Comparison of ENCODE assay signal across 2 cellular contexts in the genomic region with DNA sequence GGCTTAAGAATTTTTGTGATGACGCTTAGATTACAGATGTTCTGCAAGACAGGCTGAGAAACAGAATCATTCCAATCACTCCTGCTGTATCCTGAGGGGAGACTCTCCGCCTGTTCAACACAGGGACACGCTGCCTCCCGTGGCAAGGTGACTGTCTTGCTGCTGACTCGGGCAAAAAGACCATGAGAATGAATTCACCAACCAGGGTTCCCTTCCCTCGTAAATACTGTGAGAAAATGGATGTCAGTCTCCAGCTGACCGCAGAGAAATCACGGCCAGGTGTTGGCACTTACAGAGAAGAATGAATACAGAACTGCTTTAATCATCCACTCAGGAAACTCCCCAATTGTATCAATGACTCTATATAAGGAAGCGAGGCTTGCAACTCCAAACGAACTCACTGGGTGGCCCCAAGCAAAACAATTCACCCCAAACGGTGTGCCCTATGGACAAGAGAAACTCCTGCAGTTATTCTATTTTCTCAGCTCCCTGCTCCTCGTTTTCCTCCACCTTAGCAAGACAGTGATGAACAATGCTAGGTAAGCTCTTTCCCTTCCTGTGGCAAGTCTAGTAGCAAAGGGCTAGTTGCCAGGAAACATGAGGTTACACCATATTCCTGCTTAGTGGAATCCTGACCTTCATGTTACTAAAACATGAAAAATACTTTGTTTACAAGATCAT.
A peak's percentile ranks its signal among the peaks of the same experiment; 100 is the strongest.
TF ChIP-seq lines count a peak whose summit lies in the region.

No MANE protein-coding gene starts in this region.

TF ChIP-seq in IMR-90, 13 proteins besides CTCF, POLR2A, EP300 and RAD21:
- TF ChIP-seq, protein P1, sequence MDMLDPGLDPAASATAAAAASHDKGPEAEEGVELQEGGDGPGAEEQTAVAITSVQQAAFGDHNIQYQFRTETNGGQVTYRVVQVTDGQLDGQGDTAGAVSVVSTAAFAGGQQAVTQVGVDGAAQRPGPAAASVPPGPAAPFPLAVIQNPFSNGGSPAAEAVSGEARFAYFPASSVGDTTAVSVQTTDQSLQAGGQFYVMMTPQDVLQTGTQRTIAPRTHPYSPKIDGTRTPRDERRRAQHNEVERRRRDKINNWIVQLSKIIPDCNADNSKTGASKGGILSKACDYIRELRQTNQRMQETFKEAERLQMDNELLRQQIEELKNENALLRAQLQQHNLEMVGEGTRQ (IDR thresholded peaks at IDR 0.05; ENCODE audit: low read depth, low read length) = no peak
- no peak for TF ChIP-seq SMC3 (IDR thresholded peaks at IDR 0.05; ENCODE audit: low read depth, low read length)
- TF ChIP-seq RCOR1 (IDR thresholded peaks at IDR 0.05; ENCODE audit: insufficient replicate concordance, low read length) = no peak
- no peak for TF ChIP-seq MAZ (IDR thresholded peaks at IDR 0.05; ENCODE audit: borderline replicate concordance, low read depth, low read length)
- TF ChIP-seq NFE2L2 (IDR thresholded peaks at IDR 0.05; ENCODE audit: low read depth, low read length) = no peak
- TF ChIP-seq CEBPB (IDR thresholded peaks at IDR 0.05; ENCODE audit: low read depth, low read length) = peak; percentile 46; the same call in 1 of the 2 replicates
- no peak for TF ChIP-seq RFX5 (IDR thresholded peaks at IDR 0.05; ENCODE audit: low read depth, low read length)
- TF ChIP-seq BHLHE40 (IDR thresholded peaks at IDR 0.05; ENCODE audit: low read depth, low read length) = no peak
- TF ChIP-seq CHD1 (IDR thresholded peaks at IDR 0.05; ENCODE audit: low read depth, low read length) = no peak
- peak; percentile 57 for TF ChIP-seq MAFK (IDR thresholded peaks at IDR 0.05; ENCODE audit: low read depth, low read length)
- no peak for TF ChIP-seq MXI1 (IDR thresholded peaks at IDR 0.05; ENCODE audit: borderline replicate concordance, low read depth, low read length)
- no peak for TF ChIP-seq FOS (IDR thresholded peaks at IDR 0.05; ENCODE audit: low read depth, low read length)
- TF ChIP-seq, protein P2, sequence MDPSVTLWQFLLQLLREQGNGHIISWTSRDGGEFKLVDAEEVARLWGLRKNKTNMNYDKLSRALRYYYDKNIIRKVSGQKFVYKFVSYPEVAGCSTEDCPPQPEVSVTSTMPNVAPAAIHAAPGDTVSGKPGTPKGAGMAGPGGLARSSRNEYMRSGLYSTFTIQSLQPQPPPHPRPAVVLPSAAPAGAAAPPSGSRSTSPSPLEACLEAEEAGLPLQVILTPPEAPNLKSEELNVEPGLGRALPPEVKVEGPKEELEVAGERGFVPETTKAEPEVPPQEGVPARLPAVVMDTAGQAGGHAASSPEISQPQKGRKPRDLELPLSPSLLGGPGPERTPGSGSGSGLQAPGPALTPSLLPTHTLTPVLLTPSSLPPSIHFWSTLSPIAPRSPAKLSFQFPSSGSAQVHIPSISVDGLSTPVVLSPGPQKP (IDR thresholded peaks at IDR 0.05; ENCODE audit: borderline replicate concordance, low read depth, low read length) = no peak

TF ChIP-seq in HepG2, 621 proteins besides CTCF, POLR2A, EP300 and RAD21:
- TF ChIP-seq PHF8 (CRISPR knock-in tag; IDR thresholded peaks at IDR 0.05) (no peak), ZSCAN9 (CRISPR knock-in tag; IDR thresholded peaks at IDR 0.05; ENCODE audit: borderline replicate concordance) (no peak), MAFK (conservative IDR thresholded peaks at IDR 0.05 in 1 of 2, IDR thresholded peaks at IDR 0.05 in 1 of 2; ENCODE audit: low read length in 2 of 2) (peak; percentile 74 to 82), ZFY (CRISPR knock-in tag; IDR thresholded peaks at IDR 0.05) (0 out of 2 replicates have a peak, but pooled peaks have one; percentile 6), ZFP62 (CRISPR knock-in tag; IDR thresholded peaks at IDR 0.05) (no peak), REPIN1 (CRISPR knock-in tag; IDR thresholded peaks at IDR 0.05; ENCODE audit: borderline replicate concordance, low read depth) (0 out of 2 replicates have a peak, but pooled peaks have one; percentile 23), STAG1 (CRISPR knock-in tag; IDR thresholded peaks at IDR 0.05) (0 out of 2 replicates have a peak, but pooled peaks have one; percentile 30), MAFF (IDR thresholded peaks at IDR 0.05; ENCODE audit: low read depth, low read length) (peak; percentile 83), ZBTB38 (CRISPR knock-in tag; IDR thresholded peaks at IDR 0.05) (0 out of 2 replicates have a peak, but pooled peaks have one; percentile 14), SMC3 (IDR thresholded peaks at IDR 0.05; ENCODE audit: low read length) (peak; percentile 11; the same call in 1 of the 2 replicates), MXI1 (IDR thresholded peaks at IDR 0.05; ENCODE audit: borderline replicate concordance, low read depth, low read length) (0 out of 3 replicates have a peak, but pooled peaks have one; percentile 17), ARID2 (CRISPR knock-in tag; IDR thresholded peaks at IDR 0.05; ENCODE audit: borderline replicate concordance) (0 out of 2 replicates have a peak, but pooled peaks have one; percentile 5), CEBPG (CRISPR knock-in tag; IDR thresholded peaks at IDR 0.05) (0 out of 2 replicates have a peak, but pooled peaks have one; percentile 8)
- TF ChIP-seq, protein P3, sequence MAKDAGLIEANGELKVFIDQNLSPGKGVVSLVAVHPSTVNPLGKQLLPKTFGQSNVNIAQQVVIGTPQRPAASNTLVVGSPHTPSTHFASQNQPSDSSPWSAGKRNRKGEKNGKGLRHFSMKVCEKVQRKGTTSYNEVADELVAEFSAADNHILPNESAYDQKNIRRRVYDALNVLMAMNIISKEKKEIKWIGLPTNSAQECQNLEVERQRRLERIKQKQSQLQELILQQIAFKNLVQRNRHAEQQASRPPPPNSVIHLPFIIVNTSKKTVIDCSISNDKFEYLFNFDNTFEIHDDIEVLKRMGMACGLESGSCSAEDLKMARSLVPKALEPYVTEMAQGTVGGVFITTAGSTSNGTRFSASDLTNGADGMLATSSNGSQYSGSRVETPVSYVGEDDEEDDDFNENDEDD (CRISPR knock-in tag; IDR thresholded peaks at IDR 0.05; ENCODE audit: borderline replicate concordance) = no peak
- TF ChIP-seq, protein P4, sequence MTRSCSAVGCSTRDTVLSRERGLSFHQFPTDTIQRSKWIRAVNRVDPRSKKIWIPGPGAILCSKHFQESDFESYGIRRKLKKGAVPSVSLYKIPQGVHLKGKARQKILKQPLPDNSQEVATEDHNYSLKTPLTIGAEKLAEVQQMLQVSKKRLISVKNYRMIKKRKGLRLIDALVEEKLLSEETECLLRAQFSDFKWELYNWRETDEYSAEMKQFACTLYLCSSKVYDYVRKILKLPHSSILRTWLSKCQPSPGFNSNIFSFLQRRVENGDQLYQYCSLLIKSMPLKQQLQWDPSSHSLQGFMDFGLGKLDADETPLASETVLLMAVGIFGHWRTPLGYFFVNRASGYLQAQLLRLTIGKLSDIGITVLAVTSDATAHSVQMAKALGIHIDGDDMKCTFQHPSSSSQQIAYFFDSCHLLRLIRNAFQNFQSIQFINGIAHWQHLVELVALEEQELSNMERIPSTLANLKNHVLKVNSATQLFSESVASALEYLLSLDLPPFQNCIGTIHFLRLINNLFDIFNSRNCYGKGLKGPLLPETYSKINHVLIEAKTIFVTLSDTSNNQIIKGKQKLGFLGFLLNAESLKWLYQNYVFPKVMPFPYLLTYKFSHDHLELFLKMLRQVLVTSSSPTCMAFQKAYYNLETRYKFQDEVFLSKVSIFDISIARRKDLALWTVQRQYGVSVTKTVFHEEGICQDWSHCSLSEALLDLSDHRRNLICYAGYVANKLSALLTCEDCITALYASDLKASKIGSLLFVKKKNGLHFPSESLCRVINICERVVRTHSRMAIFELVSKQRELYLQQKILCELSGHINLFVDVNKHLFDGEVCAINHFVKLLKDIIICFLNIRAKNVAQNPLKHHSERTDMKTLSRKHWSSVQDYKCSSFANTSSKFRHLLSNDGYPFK (CRISPR knock-in tag; IDR thresholded peaks at IDR 0.05; ENCODE audit: borderline replicate concordance) = 0 out of 2 replicates have a peak, but pooled peaks have one; percentile 23
